Comparison of ENCODE assay signal across 1 cellular context in the genomic region with DNA sequence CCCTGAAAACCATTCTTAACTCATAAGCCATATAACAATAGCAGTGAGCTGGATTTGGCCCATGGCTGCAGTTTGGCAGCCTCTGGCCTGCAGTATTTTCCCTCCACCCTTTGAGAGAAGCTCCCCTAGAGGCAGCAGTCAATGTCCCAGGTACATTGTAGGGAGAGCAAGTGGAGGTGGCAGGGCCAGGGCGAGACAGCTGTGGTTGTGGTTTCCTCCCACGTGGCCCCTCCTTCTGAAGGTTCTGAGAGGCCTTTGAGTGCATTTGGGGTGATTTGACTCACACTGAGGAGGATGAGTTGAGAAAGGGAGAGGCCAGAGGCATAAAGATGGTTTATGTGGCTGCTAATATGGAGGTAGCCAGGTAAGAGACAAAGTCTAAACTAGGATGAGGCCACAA.
TF ChIP-seq lines count a peak whose summit lies in the region.

No MANE protein-coding gene starts in this region.

TF ChIP-seq in HepG2, 621 proteins besides CTCF, POLR2A, EP300 and RAD21 (continued from another document):
- TF ChIP-seq, protein P1, sequence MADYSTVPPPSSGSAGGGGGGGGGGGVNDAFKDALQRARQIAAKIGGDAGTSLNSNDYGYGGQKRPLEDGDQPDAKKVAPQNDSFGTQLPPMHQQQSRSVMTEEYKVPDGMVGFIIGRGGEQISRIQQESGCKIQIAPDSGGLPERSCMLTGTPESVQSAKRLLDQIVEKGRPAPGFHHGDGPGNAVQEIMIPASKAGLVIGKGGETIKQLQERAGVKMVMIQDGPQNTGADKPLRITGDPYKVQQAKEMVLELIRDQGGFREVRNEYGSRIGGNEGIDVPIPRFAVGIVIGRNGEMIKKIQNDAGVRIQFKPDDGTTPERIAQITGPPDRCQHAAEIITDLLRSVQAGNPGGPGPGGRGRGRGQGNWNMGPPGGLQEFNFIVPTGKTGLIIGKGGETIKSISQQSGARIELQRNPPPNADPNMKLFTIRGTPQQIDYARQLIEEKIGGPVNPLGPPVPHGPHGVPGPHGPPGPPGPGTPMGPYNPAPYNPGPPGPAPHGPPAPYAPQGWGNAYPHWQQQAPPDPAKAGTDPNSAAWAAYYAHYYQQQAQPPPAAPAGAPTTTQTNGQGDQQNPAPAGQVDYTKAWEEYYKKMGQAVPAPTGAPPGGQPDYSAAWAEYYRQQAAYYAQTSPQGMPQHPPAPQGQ (CRISPR knock-in tag; IDR thresholded peaks at IDR 0.05; ENCODE audit: borderline replicate concordance), result no peak
- TF ChIP-seq, protein P2, sequence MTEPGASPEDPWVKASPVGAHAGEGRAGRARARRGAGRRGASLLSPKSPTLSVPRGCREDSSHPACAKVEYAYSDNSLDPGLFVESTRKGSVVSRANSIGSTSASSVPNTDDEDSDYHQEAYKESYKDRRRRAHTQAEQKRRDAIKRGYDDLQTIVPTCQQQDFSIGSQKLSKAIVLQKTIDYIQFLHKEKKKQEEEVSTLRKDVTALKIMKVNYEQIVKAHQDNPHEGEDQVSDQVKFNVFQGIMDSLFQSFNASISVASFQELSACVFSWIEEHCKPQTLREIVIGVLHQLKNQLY (CRISPR knock-in tag; IDR thresholded peaks at IDR 0.05), result no peak
- TF ChIP-seq SNRNP70 (IDR thresholded peaks at IDR 0.05; ENCODE audit: low read depth, low read length) (no peak), FOXM1 (CRISPR knock-in tag; IDR thresholded peaks at IDR 0.05) (no peak)
- TF ChIP-seq, protein P3, sequence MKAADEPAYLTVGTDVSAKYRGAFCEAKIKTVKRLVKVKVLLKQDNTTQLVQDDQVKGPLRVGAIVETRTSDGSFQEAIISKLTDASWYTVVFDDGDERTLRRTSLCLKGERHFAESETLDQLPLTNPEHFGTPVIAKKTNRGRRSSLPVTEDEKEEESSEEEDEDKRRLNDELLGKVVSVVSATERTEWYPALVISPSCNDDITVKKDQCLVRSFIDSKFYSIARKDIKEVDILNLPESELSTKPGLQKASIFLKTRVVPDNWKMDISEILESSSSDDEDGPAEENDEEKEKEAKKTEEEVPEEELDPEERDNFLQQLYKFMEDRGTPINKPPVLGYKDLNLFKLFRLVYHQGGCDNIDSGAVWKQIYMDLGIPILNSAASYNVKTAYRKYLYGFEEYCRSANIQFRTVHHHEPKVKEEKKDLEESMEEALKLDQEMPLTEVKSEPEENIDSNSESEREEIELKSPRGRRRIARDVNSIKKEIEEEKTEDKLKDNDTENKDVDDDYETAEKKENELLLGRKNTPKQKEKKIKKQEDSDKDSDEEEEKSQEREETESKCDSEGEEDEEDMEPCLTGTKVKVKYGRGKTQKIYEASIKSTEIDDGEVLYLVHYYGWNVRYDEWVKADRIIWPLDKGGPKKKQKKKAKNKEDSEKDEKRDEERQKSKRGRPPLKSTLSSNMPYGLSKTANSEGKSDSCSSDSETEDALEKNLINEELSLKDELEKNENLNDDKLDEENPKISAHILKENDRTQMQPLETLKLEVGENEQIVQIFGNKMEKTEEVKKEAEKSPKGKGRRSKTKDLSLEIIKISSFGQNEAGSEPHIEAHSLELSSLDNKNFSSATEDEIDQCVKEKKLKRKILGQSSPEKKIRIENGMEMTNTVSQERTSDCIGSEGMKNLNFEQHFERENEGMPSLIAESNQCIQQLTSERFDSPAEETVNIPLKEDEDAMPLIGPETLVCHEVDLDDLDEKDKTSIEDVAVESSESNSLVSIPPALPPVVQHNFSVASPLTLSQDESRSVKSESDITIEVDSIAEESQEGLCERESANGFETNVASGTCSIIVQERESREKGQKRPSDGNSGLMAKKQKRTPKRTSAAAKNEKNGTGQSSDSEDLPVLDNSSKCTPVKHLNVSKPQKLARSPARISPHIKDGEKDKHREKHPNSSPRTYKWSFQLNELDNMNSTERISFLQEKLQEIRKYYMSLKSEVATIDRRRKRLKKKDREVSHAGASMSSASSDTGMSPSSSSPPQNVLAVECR (CRISPR knock-in tag; IDR thresholded peaks at IDR 0.05; ENCODE audit: borderline replicate concordance), result no peak
- TF ChIP-seq, protein P4, sequence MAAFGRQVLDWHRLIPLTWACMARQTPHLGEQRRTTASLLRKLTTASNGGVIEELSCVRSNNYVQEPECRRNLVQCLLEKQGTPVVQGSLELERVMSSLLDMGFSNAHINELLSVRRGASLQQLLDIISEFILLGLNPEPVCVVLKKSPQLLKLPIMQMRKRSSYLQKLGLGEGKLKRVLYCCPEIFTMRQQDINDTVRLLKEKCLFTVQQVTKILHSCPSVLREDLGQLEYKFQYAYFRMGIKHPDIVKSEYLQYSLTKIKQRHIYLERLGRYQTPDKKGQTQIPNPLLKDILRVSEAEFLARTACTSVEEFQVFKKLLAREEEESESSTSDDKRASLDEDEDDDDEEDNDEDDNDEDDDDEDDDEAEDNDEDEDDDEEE (CRISPR knock-in tag; IDR thresholded peaks at IDR 0.05), result no peak
TF ChIP-seq in HepG2: peak in this region for 0.
